In genomic region chr4:3699261-3699660, GRCh38 we compare ENCODE assay signal across 31 cellular contexts.
"Had no signal": no experiment of that assay in that cellular context is flagged by ENCODE, and none has a peak within 500 bp of the region (broad histone marks: within the 10 kb centered on the region; RNA-seq: fewer than 3 reads in every experiment).

No MANE protein-coding gene starts in this region.

- H3K4me3 ChIP-seq: colonic mucosa, esophagus squamous epithelium, heart right ventricle, lung, ovary, right lobe of liver, testis, tibial artery had no signal

- H3K4me3 Mint-ChIP-seq: central memory CD8-positive, alpha-beta T cell; dendritic cell treated with granulocyte-macrophage colony-stimulating factor and Interleukin-4, amounts not matched to agents 40 ng/mL and 50 ng/mL, for 4 days; mesothelial cell of epicardium; naive thymus-derived CD4-positive, alpha-beta T cell; nephron progenitor cell; type B pancreatic cell had no signal

- H3K27ac Mint-ChIP-seq: dendritic cell treated with granulocyte-macrophage colony-stimulating factor and Interleukin-4, amounts not matched to agents 40 ng/mL and 50 ng/mL, for 4 days; mesothelial cell of epicardium; naive thymus-derived CD4-positive, alpha-beta T cell; type B pancreatic cell had no signal

- DNase-seq: colonic mucosa; effector memory CD4-positive, alpha-beta T cell; erythroblast; esophagus squamous epithelium; foreskin melanocyte; hippocampal formation; kidney glomerular epithelial cell; left colon; left ventricle myocardium superior; mesenchymal stem cell; naive thymus-derived CD4-positive, alpha-beta T cell; nephron progenitor cell; occipital lobe; retina; small intestine; stimulated activated CD4-positive, alpha-beta T cell treated with anti-CD3 and anti-CD28 coated beads, Interleukin-12 subunit alpha, Interleukin-12 subunit beta, amount 100 ng/mL, for 4 hours; stimulated activated CD4-positive, alpha-beta T cell treated with anti-CD3 and anti-CD28 coated beads, Interleukin-1b, Interleukin-23, amount 100 ng/mL, for 48 hours; stimulated activated CD4-positive, alpha-beta T cell treated with anti-CD3 and anti-CD28 coated beads, Interleukin-4, amount 100 ng/mL, for 1 hour; stimulated activated CD8-positive, alpha-beta memory T cell treated with anti-CD3 and anti-CD28 coated beads, Interleukin-4, amount 100 ng/mL, for 48 hours; stimulated activated naive CD4-positive, alpha-beta T cell; substantia nigra; testis had no signal

- ATAC-seq: heart right ventricle; left colon; left ventricle myocardium superior; naive thymus-derived CD4-positive, alpha-beta T cell; right lobe of liver had no signal

- H3K9me3 ChIP-seq: colonic mucosa, ovary, right lobe of liver, testis had no signal

- H3K4me1 ChIP-seq: colonic mucosa, esophagus squamous epithelium, heart right ventricle, right lobe of liver, testis had no signal

- H3K27me3 ChIP-seq: ovary, testis had no signal

- H3K4me1 Mint-ChIP-seq: central memory CD8-positive, alpha-beta T cell; naive thymus-derived CD4-positive, alpha-beta T cell had no signal

- H3K36me3 Mint-ChIP-seq: mesothelial cell of epicardium had no signal

- H3K27ac ChIP-seq: colonic mucosa, esophagus squamous epithelium, heart right ventricle, ovary, right lobe of liver, testis, tibial artery had no signal

- H3K36me3 ChIP-seq: colonic mucosa, esophagus squamous epithelium, heart right ventricle, ovary, right lobe of liver, tibial artery had no signal
